In genomic region chr1:61052393-61053280, GRCh38 we compare ENCODE assay signal across 10 cellular contexts. TPM values are rescaled to one million over a fixed set of nuclear protein-coding genes. Genes with fewer than 3 reads are reported as not detected.
DNase-seq lines count a peak whose midpoint lies in the region; ATAC-seq and TF ChIP-seq lines count a peak whose summit lies in the region.
"Had no signal": no experiment of that assay in that cellular context is flagged by ENCODE, and none has a peak within 500 bp of the region (broad histone marks: within the 10 kb centered on the region; RNA-seq: fewer than 3 reads in every experiment).

No MANE protein-coding gene starts in this region.

- H3K9me3 Mint-ChIP-seq in CD8-positive, alpha-beta T cell: no peaks in the 10 kb centered on the region
- no peaks in the 10 kb centered on the region for H3K9me3 Mint-ChIP-seq in effector memory CD8-positive, alpha-beta T cell

- H3K27me3 ChIP-seq in CD8-positive, alpha-beta T cell (ENCODE audit: insufficient read depth, low read length): no peaks in the 10 kb centered on the region
- H3K27me3 ChIP-seq in Loucy (ENCODE audit: insufficient read depth, low read length, poor library complexity, severe bottlenecking): no peaks in the 10 kb centered on the region
- peaks cover 30% of the 10 kb centered on the region for H3K27me3 ChIP-seq in osteoblast (ENCODE audit: insufficient read depth, low read length)
- H3K27me3 ChIP-seq in PC-3 (ENCODE audit: low read length): no peaks in the 10 kb centered on the region

- no peaks in the 10 kb centered on the region for H3K79me2 ChIP-seq in Loucy (ENCODE audit: insufficient read depth, low read length)
- H3K79me2 ChIP-seq in osteoblast (ENCODE audit: insufficient read depth, low read length): no peaks in the 10 kb centered on the region
- no peaks in the 10 kb centered on the region for H3K79me2 ChIP-seq in PC-3 (ENCODE audit: low read length)

- H3K9me2 ChIP-seq in Loucy (replicated peaks; ENCODE audit: low read depth, low read length): no peaks in the 10 kb centered on the region
- no peaks in the 10 kb centered on the region for H3K9me2 ChIP-seq in PC-3 (replicated peaks; ENCODE audit: low read length)

- peaks cover 12% of the 10 kb centered on the region; the same call in 1 of the 2 replicates for H3F3A ChIP-seq in Loucy (ENCODE audit: low read depth)
- H3F3A ChIP-seq in PC-3 (ENCODE audit: low read length, unreplicated experiment): no peaks in the 10 kb centered on the region

- H4K20me1 ChIP-seq in Loucy (ENCODE audit: insufficient read depth, low read length, poor library complexity, severe bottlenecking) (no peaks in the 10 kb centered on the region), osteoblast (ENCODE audit: insufficient read depth, low read length) (no peaks in the 10 kb centered on the region), PC-3 (ENCODE audit: low read length) (no peaks in the 10 kb centered on the region)

- TF ChIP-seq CTCF in CD8-positive, alpha-beta T cell (IDR thresholded peaks at IDR 0.05): no peak
- TF ChIP-seq CTCF in Loucy (conservative IDR thresholded peaks at IDR 0.05; ENCODE audit: low read length) (no peak), osteoblast (IDR thresholded peaks at IDR 0.05; ENCODE audit: extremely low read depth, low read depth, low read length) (no peak), PC-3 (conservative IDR thresholded peaks at IDR 0.05; ENCODE audit: low read depth, low read length) (no peak)

- H3K27ac Mint-ChIP-seq in CD8-positive, alpha-beta T cell: no peak overlapping the region
- peak overlapping the region; percentile 80 to 87 for H3K27ac Mint-ChIP-seq in effector memory CD8-positive, alpha-beta T cell

- intact Hi-C loops in CD8-positive, alpha-beta T cell (cut with DNase I, micrococcal nuclease): loop anchor here in 1 of 2 experiments (5.0 to 10.0 kb wide), 3 partner anchors 672 to 1238 kb away; partner anchors contain the start of genes HOOK1 and TM2D1
- intact Hi-C loops in PC-3 (cut with micrococcal nuclease): loop anchor here (10.0 kb wide), 2 partner anchors 532 to 802 kb away; no protein-coding TSS in a partner anchor

- CTCF ChIA-PET in CD8-positive, alpha-beta T cell (lab: Charles Lee): interaction anchor here (1.0 to 1.4 kb wide), 3 partner anchors 10 to 154 kb away, joined by 3 to 6 read pairs (median 3); no protein-coding TSS in a partner anchor
- CTCF ChIA-PET in PC-3 (lab: Charles Lee): no interaction called here

- POLR2A ChIA-PET in CD8-positive, alpha-beta T cell (lab: Charles Lee): interaction anchor here (7.8 kb wide), 1 partner anchor 24 kb away, joined by 66 read pairs; no protein-coding TSS in a partner anchor
- POLR2A ChIA-PET in PC-3 (lab: Charles Lee; ENCODE audit: unreplicated experiment): no interaction called here

- H3K4me1 ChIP-seq in CD8-positive, alpha-beta T cell (ENCODE audit: insufficient read depth, low read length): peaks cover 24% of the 10 kb centered on the region
- H3K4me1 ChIP-seq in Loucy (ENCODE audit: insufficient read depth, low read length, poor library complexity, severe bottlenecking) (peaks cover 57% of the 10 kb centered on the region), osteoblast (ENCODE audit: insufficient read depth, low read length) (peaks cover under 1% of the 10 kb centered on the region), PC-3 (ENCODE audit: insufficient read depth, low read length) (peaks cover 7% of the 10 kb centered on the region; the same call in 1 of the 2 replicates)

- H3K36me3 Mint-ChIP-seq in CD8-positive, alpha-beta T cell: no peaks in the 10 kb centered on the region
- H3K36me3 Mint-ChIP-seq in effector memory CD8-positive, alpha-beta T cell (ENCODE audit: insufficient read depth): peaks cover 11% of the 10 kb centered on the region

- no peak overlapping the region for H3K4me3 ChIP-seq in CD8-positive, alpha-beta T cell (ENCODE audit: low read depth, low read length)
- H3K4me3 ChIP-seq in Loucy (ENCODE audit: low read length, poor library complexity, severe bottlenecking) (no peak overlapping the region), osteoblast (ENCODE audit: insufficient read depth, low read length) (no peak overlapping the region), PC-3 (ENCODE audit: low read length) (no peak overlapping the region)

- H2AFZ ChIP-seq in Loucy (ENCODE audit: low read length) (no peak overlapping the region), osteoblast (ENCODE audit: low read length) (no peak overlapping the region), PC-3 (ENCODE audit: low read length) (no peak overlapping the region)

- no peaks in the 10 kb centered on the region for H3K36me3 ChIP-seq in CD8-positive, alpha-beta T cell (ENCODE audit: insufficient read depth, low read length)
- H3K36me3 ChIP-seq in Loucy (ENCODE audit: insufficient read depth, low read length) (no peaks in the 10 kb centered on the region), osteoblast (ENCODE audit: insufficient read depth, low read length) (no peaks in the 10 kb centered on the region), PC-3 (ENCODE audit: low read depth, low read length) (no peaks in the 10 kb centered on the region)

- H3K4me3 Mint-ChIP-seq in CD8-positive, alpha-beta T cell: peak overlapping the region; percentile 78
- H3K4me3 Mint-ChIP-seq in effector memory CD8-positive, alpha-beta T cell: peak overlapping the region; percentile 92 to 93

- no TSS peak for BruUV-seq in PC-3 (replicated peaks; lab: Mats Ljungman, UMichigan)

- no peak for ATAC-seq in CD8-positive, alpha-beta T cell
- no peak for ATAC-seq in effector memory CD8-positive, alpha-beta T cell (replicated peaks)
- no peak for ATAC-seq in GM21619 (IDR thresholded peaks at IDR 0.05; ENCODE audit: unreplicated experiment)
- no peak for ATAC-seq in SK-N-SH treated with all-trans-retinoic acid at 6 μM for 48 hours
- no peak for ATAC-seq in PC-3

- H3K9me3 ChIP-seq in CD8-positive, alpha-beta T cell (ENCODE audit: low read length): no peaks in the 10 kb centered on the region
- H3K9me3 ChIP-seq in Loucy (ENCODE audit: insufficient read depth, low read depth, low read length): no peaks in the 10 kb centered on the region
- no peaks in the 10 kb centered on the region for H3K9me3 ChIP-seq in osteoblast (ENCODE audit: low read depth, low read length)
- H3K9me3 ChIP-seq in PC-3 (ENCODE audit: low read length): no peaks in the 10 kb centered on the region

- H3K9ac ChIP-seq in Loucy (ENCODE audit: low read depth, low read length, poor library complexity, severe bottlenecking) (no peak overlapping the region), PC-3 (ENCODE audit: low read length) (no peak overlapping the region)

- H3K4me1 Mint-ChIP-seq in CD8-positive, alpha-beta T cell (ENCODE audit: low read depth): peaks cover 36% of the 10 kb centered on the region
- H3K4me1 Mint-ChIP-seq in effector memory CD8-positive, alpha-beta T cell (ENCODE audit: low read depth in 2 of 2): peaks cover 21 to 27% of the 10 kb centered on the region in 2 donors

- DNase-seq in CD8-positive, alpha-beta T cell: no peak
- DNase-seq in effector memory CD8-positive, alpha-beta T cell: no peak
- DNase-seq in osteoblast (ENCODE audit: insufficient read length, low spot score, missing footprints): peak; percentile 81
- DNase-seq in RKO (ENCODE audit: low spot score): no peak
- no peak for DNase-seq in PC-3
- DNase-seq: DMS79 treated with DMSO at 0.1 percent for 48 hours, NCI-H510A treated with DMSO at 0.1 percent for 48 hours had no signal

- no peak overlapping the region for H3K27ac ChIP-seq in CD8-positive, alpha-beta T cell (ENCODE audit: low read depth, low read length)
- H3K27ac ChIP-seq in osteoblast (ENCODE audit: low read depth, low read length) (no peak overlapping the region), PC-3 (ENCODE audit: low read length) (no peak overlapping the region)

- peak overlapping the region; percentile 81 for H3K4me2 ChIP-seq in Loucy (ENCODE audit: low read depth, low read length, poor library complexity, severe bottlenecking)
- no peak overlapping the region for H3K4me2 ChIP-seq in osteoblast (ENCODE audit: insufficient read depth, low read length)
- H3K4me2 ChIP-seq in PC-3 (ENCODE audit: low read length): no peak overlapping the region

- H3K27me3 Mint-ChIP-seq in CD8-positive, alpha-beta T cell (ENCODE audit: low read depth): peaks cover 44% of the 10 kb centered on the region
- H3K27me3 Mint-ChIP-seq in effector memory CD8-positive, alpha-beta T cell: peaks cover 0 to 26% of the 10 kb centered on the region in 2 donors

TF ChIP-seq in SK-N-SH treated with all-trans-retinoic acid at 6 μM for 48 hours, 23 proteins besides CTCF, POLR2A, EP300 and RAD21 (continues in another document):
- TF ChIP-seq TCF4 (CRISPR knock-in tag; IDR thresholded peaks at IDR 0.05; ENCODE audit: borderline replicate concordance) (no peak), ISL1 (CRISPR knock-in tag; IDR thresholded peaks at IDR 0.05) (no peak), TOX (CRISPR knock-in tag; IDR thresholded peaks at IDR 0.05; ENCODE audit: borderline replicate concordance) (no peak), CREB5 (CRISPR knock-in tag; IDR thresholded peaks at IDR 0.05; ENCODE audit: low read depth) (no peak), CSRNP3 (CRISPR knock-in tag; IDR thresholded peaks at IDR 0.05) (no peak), SNAI2 (CRISPR knock-in tag; IDR thresholded peaks at IDR 0.05) (no peak), ZFP3 (CRISPR knock-in tag; IDR thresholded peaks at IDR 0.05) (no peak), ZFP30 (CRISPR knock-in tag; IDR thresholded peaks at IDR 0.05) (no peak)

RNA-seq across cellular contexts. Expression of gene NFIA, which starts 29.7 kb away (rescaled TPM):
- total RNA-seq in CD8-positive, alpha-beta T cell: 1 to 10 TPM; 5.3 to 6.7 TPM
- total RNA-seq in osteoblast (7.2 and 8.0 TPM in 2 replicates), PC-3 (2014; rRNA removed) (5.2 and 12.7 TPM in 2 replicates)
